In the genomic region with DNA sequence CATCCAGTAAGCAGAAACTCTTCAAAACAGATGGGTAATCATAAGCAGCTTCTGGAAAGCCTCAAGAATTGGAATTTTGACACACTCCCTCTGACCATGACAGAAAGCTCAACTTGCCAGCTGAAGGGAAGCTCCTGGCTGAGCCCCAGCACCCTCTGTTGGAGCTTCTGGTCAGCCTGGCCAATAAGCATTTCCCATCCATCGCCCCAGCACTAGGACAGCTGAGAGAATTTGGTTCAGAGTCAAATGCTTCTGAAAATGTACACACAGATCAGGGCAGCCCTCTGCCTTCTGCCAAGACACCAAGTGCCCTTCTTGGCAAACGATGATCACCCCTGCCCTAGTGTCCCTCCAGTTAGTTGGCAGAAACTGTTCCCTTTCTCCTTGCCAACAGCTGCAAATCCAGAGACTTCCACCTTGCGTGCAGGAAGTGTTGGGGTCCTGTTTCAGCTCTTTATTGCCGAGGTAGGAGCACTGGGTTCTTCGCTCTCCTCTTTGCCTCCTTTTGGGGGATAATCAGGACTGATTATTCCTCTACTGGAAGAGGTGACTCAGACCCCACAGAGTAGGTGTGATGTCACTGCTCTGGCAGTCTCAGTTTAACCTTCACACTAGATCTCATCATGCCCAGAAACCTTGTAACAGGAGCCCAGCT, we compare ENCODE assay signal across 7 cellular contexts. TPM values are rescaled to one million over a fixed set of nuclear protein-coding genes. Genes with fewer than 3 reads are reported as not detected.
DNase-seq lines count a peak whose midpoint lies in the region; ATAC-seq and TF ChIP-seq lines count a peak whose summit lies in the region.

No MANE protein-coding gene starts in this region.

- peak overlapping the region in 12 of 59 donors; percentile 6 to 36 (median 16) for H3K4me3 ChIP-seq in dorsolateral prefrontal cortex
- H3K4me3 ChIP-seq in uterus: no peak overlapping the region

- peaks cover 5% of the 10 kb centered on the region for H3K27me3 Mint-ChIP-seq in HFFc6 (ENCODE audit: insufficient read depth)

- no peak for TF ChIP-seq CTCF in HFFc6 (IDR thresholded peaks at IDR 0.05)
- peak in 2 of 56 donors; percentile 9 to 11 for TF ChIP-seq CTCF in dorsolateral prefrontal cortex (IDR thresholded peaks at IDR 0.05 in 54 of 56, conservative IDR thresholded peaks at IDR 0.05 in 2 of 56; ENCODE audit: low read depth in 1 of 56, partially characterized antibody in 56 of 56)
- TF ChIP-seq CTCF in uterus (IDR thresholded peaks at IDR 0.05): no peak

- DNase-seq in HFFc6 (peak; percentile 58), SW480 (ENCODE audit: low spot score) (peak; percentile 44), dorsolateral prefrontal cortex (peak; percentile 39 to 91 (median 62)), midbrain (lab: John Stamatoyannopoulos, UW) (peak; percentile 75), uterus (peak; percentile 58 to 71), NCI-H1048 (lab: John Stamatoyannopoulos, UW) (no peak)

- TF ChIP-seq POLR2A in uterus (IDR thresholded peaks at IDR 0.05): no peak

- H3K27ac ChIP-seq in dorsolateral prefrontal cortex (peak overlapping the region in 55 of 59 donors; percentile 8 to 83 (median 70)), uterus (peak overlapping the region; percentile 63 to 84)

- H3K36me3 Mint-ChIP-seq in HFFc6 (ENCODE audit: low read depth): peaks cover 5% of the 10 kb centered on the region; the same call in 1 of the 2 replicates

- no peak for ATAC-seq in GM21423 (IDR thresholded peaks at IDR 0.05; ENCODE audit: unreplicated experiment)

- H3K9me3 Mint-ChIP-seq in HFFc6: no peaks in the 10 kb centered on the region

- H3K36me3 ChIP-seq in uterus: no peaks in the 10 kb centered on the region

- H3K27ac Mint-ChIP-seq in HFFc6: peak overlapping the region; percentile 62

- H3K4me1 Mint-ChIP-seq in HFFc6 (ENCODE audit: low read depth): peaks cover 22% of the 10 kb centered on the region

- H3K4me3 Mint-ChIP-seq in HFFc6: peak overlapping the region; percentile 5; the same call in 1 of the 2 replicates

- H3K27me3 ChIP-seq in dorsolateral prefrontal cortex (no peaks in the 10 kb centered on the region), uterus (no peaks in the 10 kb centered on the region)

- no peaks in the 10 kb centered on the region for H3K9me3 ChIP-seq in uterus

- H3K4me1 ChIP-seq in uterus: peaks cover 0 to 4% of the 10 kb centered on the region in 2 donors

- intact Hi-C loops in dorsolateral prefrontal cortex (cut with DNase I) (no loop called here), uterus (cut with DNase I; ENCODE audit: low total_unique reads) (no loop called here)

RNA-seq across cellular contexts. Expression of a gene that starts 11.9 kb away (rescaled TPM):
- total RNA-seq in HFFc6 (2021; fragmentation: NEBNext Ultra II Directional; extraction: Animal tissue kit (Norgen Biotek cat#: 25700)): 10 to 100 TPM; 11.5 to 16.4 (median 13.6) TPM
- total RNA-seq in dorsolateral prefrontal cortex: 10 to 100 TPM in 116 of 120 experiments, 1 to 10 TPM in 4; 9.1 to 22.9 (median 14.3) TPM
- 10 to 100 TPM in 2 of 4 donors, 1 to 10 TPM in 2; 9.5 to 20.3 (median 12.4) TPM for total RNA-seq in uterus

RNA-seq across cellular contexts. Expression of a gene that starts 26.9 kb away (rescaled TPM):
- total RNA-seq in HFFc6 (2021; fragmentation: NEBNext Ultra II Directional; extraction: Animal tissue kit (Norgen Biotek cat#: 25700)): 10 to 100 TPM; 19.2 to 31.6 (median 23.8) TPM
- total RNA-seq in dorsolateral prefrontal cortex (10 to 100 TPM; 22.8 to 51.7 (median 34.9) TPM), uterus (10 to 100 TPM in 2 of 4 donors, 1 to 10 TPM in 2; 1.2 to 19.8 (median 8.0) TPM)
